In the genomic region with DNA sequence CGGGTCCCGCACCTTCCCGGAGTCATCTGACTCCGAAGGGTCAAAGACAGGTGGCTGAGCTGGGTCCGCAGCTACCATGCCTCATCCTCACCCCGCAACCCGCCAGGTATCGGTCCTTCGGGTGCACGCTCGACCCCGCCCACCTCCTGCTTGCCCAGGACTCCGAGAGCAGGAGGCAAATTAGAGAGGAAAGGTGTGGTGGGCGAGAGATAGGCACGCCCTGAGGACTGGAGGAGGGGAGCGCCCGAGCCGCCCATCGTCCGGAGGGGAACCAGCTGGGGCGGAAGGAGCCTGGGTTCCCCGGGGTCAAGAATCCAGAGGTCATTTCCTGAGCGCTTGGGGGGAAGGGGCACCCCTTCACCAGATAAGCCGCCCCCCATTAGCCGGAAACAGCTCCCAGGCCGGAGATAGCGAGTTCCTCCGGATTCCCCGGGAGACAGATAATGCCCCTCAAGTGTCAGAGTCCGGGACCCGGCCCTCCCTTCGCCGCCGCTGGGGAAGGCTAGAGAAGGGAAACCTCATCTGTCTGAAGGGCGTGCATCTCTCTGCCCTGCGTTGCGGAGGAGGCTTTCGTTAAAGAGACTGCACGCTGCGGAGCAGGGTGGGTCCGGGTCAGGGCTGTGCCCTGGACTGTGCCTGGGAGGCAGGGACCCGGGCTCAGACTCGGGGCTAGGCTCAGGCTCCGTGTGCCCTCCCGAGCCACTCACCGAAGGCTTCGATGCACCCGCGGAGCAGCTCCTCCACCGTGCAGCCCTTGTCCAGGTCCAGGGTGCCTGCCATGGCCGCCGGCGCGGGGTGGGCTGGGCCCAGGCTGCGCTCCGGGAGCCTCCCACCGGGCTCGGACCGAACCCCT, we compare ENCODE assay signal across 8 cellular contexts. TPM values are rescaled to one million over a fixed set of nuclear protein-coding genes. Genes with fewer than 3 reads are reported as not detected.
DNase-seq lines count a peak whose midpoint lies in the region; ATAC-seq and TF ChIP-seq lines count a peak whose summit lies in the region.

No MANE protein-coding gene starts in this region.

- H3K36me3 Mint-ChIP-seq in T-helper 2 cell treated with Interferon-gamma antibody and Interleukin-4, amounts not matched to agents 5 μg/mL and 100 μg/mL, for 36 hours (ENCODE audit: low read depth) = peaks cover 40% of the 10 kb centered on the region
- no peaks in the 10 kb centered on the region for H3K36me3 Mint-ChIP-seq in osteocyte (ENCODE audit: unreplicated experiment)

- H3K27ac Mint-ChIP-seq in T-helper 2 cell treated with Interferon-gamma antibody and Interleukin-4, amounts not matched to agents 5 μg/mL and 100 μg/mL, for 36 hours = no peak overlapping the region
- no peak overlapping the region for H3K27ac Mint-ChIP-seq in osteocyte (ENCODE audit: unreplicated experiment)

- H3K27me3 Mint-ChIP-seq in T-helper 2 cell treated with Interferon-gamma antibody and Interleukin-4, amounts not matched to agents 5 μg/mL and 100 μg/mL, for 36 hours (ENCODE audit: low read depth) = no peaks in the 10 kb centered on the region
- H3K27me3 Mint-ChIP-seq in osteocyte (ENCODE audit: unreplicated experiment) = no peaks in the 10 kb centered on the region

- no peaks in the 10 kb centered on the region for H3K9me3 Mint-ChIP-seq in T-helper 2 cell treated with Interferon-gamma antibody and Interleukin-4, amounts not matched to agents 5 μg/mL and 100 μg/mL, for 36 hours
- no peaks in the 10 kb centered on the region for H3K9me3 Mint-ChIP-seq in osteocyte (ENCODE audit: unreplicated experiment)

- H3K4me1 Mint-ChIP-seq in T-helper 2 cell treated with Interferon-gamma antibody and Interleukin-4, amounts not matched to agents 5 μg/mL and 100 μg/mL, for 36 hours (ENCODE audit: low read depth) = peaks cover 28% of the 10 kb centered on the region
- peaks cover 22% of the 10 kb centered on the region for H3K4me1 Mint-ChIP-seq in osteocyte (ENCODE audit: unreplicated experiment)

- peak overlapping the region; percentile 75 for H3K4me3 Mint-ChIP-seq in T-helper 2 cell treated with Interferon-gamma antibody and Interleukin-4, amounts not matched to agents 5 μg/mL and 100 μg/mL, for 36 hours
- peak overlapping the region; percentile 53 for H3K4me3 Mint-ChIP-seq in osteocyte (ENCODE audit: unreplicated experiment)

- peak; percentile 37 for DNase-seq in activated naive CD4-positive, alpha-beta T cell treated with Interleukin-2 at 50 U/mL for 16 hours
- no peak for DNase-seq in activated naive CD4-positive, alpha-beta T cell (lab: John Stamatoyannopoulos, UW)
- DNase-seq in T-helper 2 cell treated with Interferon-gamma antibody and Interleukin-4, amounts not matched to agents 5 μg/mL and 100 μg/mL, for 36 hours (ENCODE audit: low spot score) = no peak
- DNase-seq in fibroblast of pulmonary artery (ENCODE audit: low read depth) (no peak), osteocyte (ENCODE audit: extremely low spot score, unreplicated experiment) (no peak), H4 (ENCODE audit: low spot score) (no peak)

- TF ChIP-seq CTCF in fibroblast of pulmonary artery (IDR thresholded peaks at IDR 0.05; ENCODE audit: low read length, missing control alignments) (no peak), osteocyte (IDR thresholded peaks at IDR 0.05) (no peak)

- H3K4me3 ChIP-seq in fibroblast of pulmonary artery (replicated peaks; ENCODE audit: low read depth, low read length) = peak overlapping the region; percentile 39

- ATAC-seq in HG02840 (IDR thresholded peaks at IDR 0.05; ENCODE audit: low FRiP score, unreplicated experiment) = no peak
- no peak for ATAC-seq in HG03097 (IDR thresholded peaks at IDR 0.05; ENCODE audit: low FRiP score, unreplicated experiment)

RNA-seq across cellular contexts. Expression of a gene that starts 1.6 kb away (rescaled TPM):
- 10.3 and 11.2 TPM in 2 replicates for total RNA-seq in osteocyte
- total RNA-seq in H4 (2014; rRNA removed; shearing (Covaris generic)) = not detected in 2 replicates

RNA-seq across cellular contexts. Expression of a gene that starts 17.5 kb away (rescaled TPM):
- 0.73 and 0.84 TPM in 2 replicates for total RNA-seq in osteocyte
- total RNA-seq in H4 (2014; rRNA removed; shearing (Covaris generic)) = 0.25 TPM in 1 of 2 replicates, not detected in the other

RNA-seq across cellular contexts. Expression of a gene that starts 19.3 kb away (rescaled TPM):
- 2.6 and 2.7 TPM in 2 replicates for total RNA-seq in osteocyte
- 0.17 and 0.35 TPM in 2 replicates for total RNA-seq in H4 (2014; rRNA removed; shearing (Covaris generic))

RNA-seq across cellular contexts. Expression of a gene that starts 36.0 kb away (rescaled TPM):
- 267 and 290 TPM in 2 replicates for total RNA-seq in osteocyte
- total RNA-seq in H4 (2014; rRNA removed; shearing (Covaris generic)) = 79.6 and 94.1 TPM in 2 replicates

Comparison
In these comparisons a context has a peak if more than half of its experiments do, and no peak if none do; other contexts are left out.
1. RNA of a gene that starts 1.6 kb away (total RNA-seq): 10.3 to 11.2 TPM in osteocyte; not detected in H4; every median in the first group is over 10 times any median in the second.